ENCODE assay signal across 25 cellular contexts in genomic region chr7:121572615-121573014, GRCh38.
"Had no signal": no experiment of that assay in that cellular context is flagged by ENCODE, and none has a peak within 500 bp of the region (broad histone marks: within the 10 kb centered on the region; RNA-seq: fewer than 3 reads in every experiment).

No MANE protein-coding gene starts in this region.

- DNase-seq: activated CD4-positive, alpha-beta T cell treated with anti-CD3 and anti-CD28 coated beads for 36 hours; activated CD8-positive, alpha-beta memory T cell treated with anti-CD3 and anti-CD28 coated beads, Interleukin-2, amount 50 U/mL, for 48 hours; activated CD8-positive, alpha-beta T cell treated with anti-CD3 and anti-CD28 coated beads, Interleukin-2, amount 10 ng/mL, durations not matched to agents 7 days and 5 days; activated naive CD4-positive, alpha-beta T cell treated with anti-CD3 and anti-CD28 coated beads, Interleukin-2, amount 50 U/mL, for 16 hours; activated naive CD8-positive, alpha-beta T cell treated with anti-CD3 and anti-CD28 coated beads, Interleukin-2, amount 10 ng/mL, durations not matched to agents 7 days and 5 days; activated T-cell treated with anti-CD3 and anti-CD28 coated beads, Interleukin-2, amount 50 U/mL, for 1 hour; adrenal gland; anterior cingulate cortex; caudate nucleus; KG1; NCI-H1092; NCI-H1417; NCI-H1930; NCI-H2107; NCI-H446; NCI-H524; NCI-H82; NK-92 treated with Interleukin-12 subunit alpha and Interleukin-12 subunit beta, amount 100 ng/mL, for 24 hours; OCI-M1; Right ventricle myocardium superior; SJCRH30; SK-N-SH; T-helper 1 cell; WERI-Rb-1 had no signal

- H3K4me3 Mint-ChIP-seq: activated CD4-positive, alpha-beta T cell treated with anti-CD3 and anti-CD28 coated beads for 36 hours; activated CD8-positive, alpha-beta T cell treated with anti-CD3 and anti-CD28 coated beads, Interleukin-2, amount 10 ng/mL, durations not matched to agents 7 days and 5 days; activated naive CD8-positive, alpha-beta T cell treated with anti-CD3 and anti-CD28 coated beads, Interleukin-2, amount 10 ng/mL, durations not matched to agents 7 days and 5 days had no signal

- H3K27ac Mint-ChIP-seq: activated CD4-positive, alpha-beta T cell treated with anti-CD3 and anti-CD28 coated beads for 36 hours; activated CD8-positive, alpha-beta T cell treated with anti-CD3 and anti-CD28 coated beads, Interleukin-2, amount 10 ng/mL, durations not matched to agents 7 days and 5 days; activated naive CD8-positive, alpha-beta T cell treated with anti-CD3 and anti-CD28 coated beads, Interleukin-2, amount 10 ng/mL, durations not matched to agents 7 days and 5 days had no signal

- ATAC-seq: activated CD4-positive, alpha-beta T cell treated with anti-CD3 and anti-CD28 coated beads for 36 hours; activated CD8-positive, alpha-beta T cell treated with anti-CD3 and anti-CD28 coated beads, Interleukin-2, amount 10 ng/mL, durations not matched to agents 7 days and 5 days; Panc1 had no signal

- H3K9me3 Mint-ChIP-seq: activated naive CD8-positive, alpha-beta T cell treated with anti-CD3 and anti-CD28 coated beads, Interleukin-2, amount 10 ng/mL, durations not matched to agents 7 days and 5 days had no signal

- H3K4me1 Mint-ChIP-seq: activated CD4-positive, alpha-beta T cell treated with anti-CD3 and anti-CD28 coated beads for 36 hours; activated naive CD8-positive, alpha-beta T cell treated with anti-CD3 and anti-CD28 coated beads, Interleukin-2, amount 10 ng/mL, durations not matched to agents 7 days and 5 days had no signal

- H3K36me3 Mint-ChIP-seq: activated naive CD8-positive, alpha-beta T cell treated with anti-CD3 and anti-CD28 coated beads, Interleukin-2, amount 10 ng/mL, durations not matched to agents 7 days and 5 days had no signal
